In genomic region chr3:127694467-127695215, GRCh38 we compare ENCODE assay signal across 8 cellular contexts. TPM values are rescaled to one million over a fixed set of nuclear protein-coding genes. Genes with fewer than 3 reads are reported as not detected.
DNase-seq lines count a peak whose midpoint lies in the region; ATAC-seq lines count a peak whose summit lies in the region.

No MANE protein-coding gene starts in this region.

- no peaks in the 10 kb centered on the region for H3K9me3 Mint-ChIP-seq in activated T-cell treated with anti-CD3 and anti-CD28 coated beads, Interleukin-2, amount 50 U/mL, for 24 hours

- ATAC-seq in GM21576 (IDR thresholded peaks at IDR 0.05; ENCODE audit: unreplicated experiment): no peak
- no peak for ATAC-seq in GM19467 (IDR thresholded peaks at IDR 0.05; ENCODE audit: unreplicated experiment)

- no peaks in the 10 kb centered on the region for H3K36me3 Mint-ChIP-seq in activated T-cell treated with anti-CD3 and anti-CD28 coated beads, Interleukin-2, amount 50 U/mL, for 24 hours (ENCODE audit: low read depth)

- peak; percentile 20 for DNase-seq in stimulated activated CD4-positive, alpha-beta T cell treated with anti-CD3 and anti-CD28 coated beads, Interleukin-12 subunit alpha, Interleukin-12 subunit beta, amount 100 ng/mL, for 4 hours
- no peak for DNase-seq in stimulated activated CD4-positive, alpha-beta T cell treated with anti-CD3 and anti-CD28 coated beads, Interleukin-2, amount 100 ng/mL, for 48 hours
- peak; percentile 24 for DNase-seq in NCI-H446 treated with DMSO at 0.1 percent for 48 hours (lab: John Stamatoyannopoulos, UW)
- DNase-seq in activated T-cell treated with anti-CD3 and anti-CD28 coated beads, Interleukin-2, amount 50 U/mL, for 24 hours: peak; percentile 42
- peak; percentile 90 for DNase-seq in cardiac septum (ENCODE audit: low spot score)
- peak; percentile 29 to 31 for DNase-seq in stimulated activated CD4-positive, alpha-beta T cell treated with anti-CD3 and anti-CD28 coated beads, Interleukin-4, amount 100 ng/mL, for 4 hours

- no peaks in the 10 kb centered on the region for H3K4me1 Mint-ChIP-seq in activated T-cell treated with anti-CD3 and anti-CD28 coated beads, Interleukin-2, amount 50 U/mL, for 24 hours (ENCODE audit: low read depth)

- H3K4me3 Mint-ChIP-seq in activated T-cell treated with anti-CD3 and anti-CD28 coated beads, Interleukin-2, amount 50 U/mL, for 24 hours: no peak overlapping the region

- no peaks in the 10 kb centered on the region for H3K27me3 Mint-ChIP-seq in activated T-cell treated with anti-CD3 and anti-CD28 coated beads, Interleukin-2, amount 50 U/mL, for 24 hours

- no peak overlapping the region for H3K27ac Mint-ChIP-seq in activated T-cell treated with anti-CD3 and anti-CD28 coated beads, Interleukin-2, amount 50 U/mL, for 24 hours

- intact Hi-C loops in cardiac septum (cut with DNase I): loop anchor here (5.0 kb wide), 4 partner anchors 42 to 278 kb away; no protein-coding TSS in a partner anchor

RNA-seq across cellular contexts. Expression of gene ABTB1, which starts 21.9 kb away (rescaled TPM):
- total RNA-seq in cardiac septum: 25.5 TPM

Comparison
In these comparisons a context has a peak if more than half of its experiments do, and no peak if none do; other contexts are left out.
1. DNase-seq: peak in stimulated activated CD4-positive, alpha-beta T cell treated with anti-CD3 and anti-CD28 coated beads, Interleukin-12 subunit alpha, Interleukin-12 subunit beta, amount 100 ng/mL, for 4 hours (single experiment), NCI-H446 treated with DMSO at 0.1 percent for 48 hours (single experiment), activated T-cell treated with anti-CD3 and anti-CD28 coated beads, Interleukin-2, amount 50 U/mL, for 24 hours (single experiment), cardiac septum (single experiment) and stimulated activated CD4-positive, alpha-beta T cell treated with anti-CD3 and anti-CD28 coated beads, Interleukin-4, amount 100 ng/mL, for 4 hours (2 of 2); none in stimulated activated CD4-positive, alpha-beta T cell treated with anti-CD3 and anti-CD28 coated beads, Interleukin-2, amount 100 ng/mL, for 48 hours (0 of 2).